ENCODE assay signal across 19 cellular contexts in genomic region chr3:41808618-41809017, GRCh38.
DNase-seq lines count a peak whose midpoint lies in the region; ATAC-seq, FAIRE-seq and TF ChIP-seq lines count a peak whose summit lies in the region.
"Had no signal": no experiment of that assay in that cellular context is flagged by ENCODE, and none has a peak within 500 bp of the region (broad histone marks: within the 10 kb centered on the region; RNA-seq: fewer than 3 reads in every experiment).

No MANE protein-coding gene starts in this region.

- WGBS in right lobe of liver (ENCODE audit: insufficient coverage, low coverage, low lambda C conversion rate, missing lambda C conversion rate) = 55% methylated on average over 4 of the region's 8 CpGs
- 93% methylated on average over 8 of the region's 8 CpGs for WGBS in HepG2 (ENCODE audit: low lambda C conversion rate)

- TF ChIP-seq CTCF in right lobe of liver (IDR thresholded peaks at IDR 0.05) (no peak), HepG2 (CRISPR knock-in tag; IDR thresholded peaks at IDR 0.05) (no peak), left lung (IDR thresholded peaks at IDR 0.05) (no peak)

- TF ChIP-seq RAD21 in HepG2 (CRISPR knock-in tag; IDR thresholded peaks at IDR 0.05) = no peak

- H3K27ac ChIP-seq in right lobe of liver = no peak overlapping the region
- H3K27ac ChIP-seq in HepG2 (ENCODE audit: extremely low read length, insufficient read depth, low read length) = no peak overlapping the region
- no peak overlapping the region for H3K27ac ChIP-seq in left lung

- no peak overlapping the region for H3K4me2 ChIP-seq in HepG2 (ENCODE audit: low read depth, low read length)
- H3K4me2 ChIP-seq: GM23338 had no signal

- no TSS peak for BruUV-seq in HepG2 (replicated peaks; lab: Mats Ljungman, UMichigan)

- H3K9me3 ChIP-seq in right lobe of liver = no peaks in the 10 kb centered on the region
- no peaks in the 10 kb centered on the region for H3K9me3 ChIP-seq in HepG2 (ENCODE audit: low read length)
- no peaks in the 10 kb centered on the region for H3K9me3 ChIP-seq in left lung

- no peak overlapping the region for H2AFZ ChIP-seq in HepG2 (ENCODE audit: low read length)
- H2AFZ ChIP-seq: GM23338 had no signal

- CTCF ChIA-PET in HepG2 (lab: Yijun Ruan, JAX; ENCODE audit: low intra/inter-chr PET ratio, low total read pairs) = no interaction called here

- no peak overlapping the region for H3K9ac ChIP-seq in HepG2 (ENCODE audit: insufficient read depth, low read depth, low read length)

- no peaks in the 10 kb centered on the region for H3K36me3 ChIP-seq in right lobe of liver
- H3K36me3 ChIP-seq in HepG2 (replicated peaks in 1 of 2; ENCODE audit: control insufficient read depth in 1 of 2, insufficient read depth in 2 of 2, low read length in 2 of 2) = no peaks in the 10 kb centered on the region
- no peaks in the 10 kb centered on the region for H3K36me3 ChIP-seq in left lung

- H3K4me1 ChIP-seq in right lobe of liver (peaks cover 0 to 5% (median 0%) of the 10 kb centered on the region in 4 donors), HepG2 (ENCODE audit: insufficient read depth, low read length) (no peaks in the 10 kb centered on the region), left lung (no peaks in the 10 kb centered on the region)

- no peaks in the 10 kb centered on the region for H4K20me1 ChIP-seq in HepG2 (ENCODE audit: insufficient read depth, low read length)

- POLR2A ChIA-PET in HepG2 (lab: Yijun Ruan, JAX) = no interaction called here

- H3K27me3 ChIP-seq in right lobe of liver = no peaks in the 10 kb centered on the region
- H3K27me3 ChIP-seq in HepG2 (ENCODE audit: control insufficient read depth in 1 of 2, insufficient read depth in 2 of 2, low read length in 2 of 2) = no peaks in the 10 kb centered on the region
- no peaks in the 10 kb centered on the region for H3K27me3 ChIP-seq in left lung

- TF ChIP-seq POLR2A in right lobe of liver (IDR thresholded peaks at IDR 0.05) (no peak), HepG2 (IDR thresholded peaks at IDR 0.05; ENCODE audit: insufficient read depth in 1 of 2, low read depth in 2 of 2, low read length in 2 of 2) (no peak)

- in situ Hi-C loops in HepG2 (cut with HindIII; ENCODE audit: extremely low pct_ligation_motif_present, low pct_unique_long_range_greater_than_20kb) = no loop called here

- no peak for DNase-seq in right lobe of liver
- DNase-seq in HepG2 (ENCODE audit: low spot score) = no peak
- DNase-seq in NCI-H2029 treated with DMSO at 0.1 percent for 48 hours (lab: John Stamatoyannopoulos, UW) = peak; percentile 41
- DNase-seq in left lung = no peak
- no peak for DNase-seq in T-helper 1 cell
- DNase-seq in T1000 (lab: John Stamatoyannopoulos, UW) = no peak
- DNase-seq: 8988T; C1 segment of cervical spinal cord; CD4-positive, CD25-positive, alpha-beta regulatory T cell; CD8-positive, alpha-beta memory T cell; COR-L47; DMS 273 treated with DMSO at 0.1 percent for 48 hours; DMS53; DND-41 had no signal

- FAIRE-seq in HepG2 (lab: Jason Lieb, UNC) = no peak
- FAIRE-seq: GM12891, HTR-8/SVneo had no signal

- peak; percentile 35 to 72 (median 60) for ATAC-seq in right lobe of liver
- ATAC-seq in HepG2 = no peak
- ATAC-seq in left lung = peak; percentile 77
- no peak for ATAC-seq in HG03460 (IDR thresholded peaks at IDR 0.05; ENCODE audit: unreplicated experiment)
- no peak for ATAC-seq in GM19035 (IDR thresholded peaks at IDR 0.05; ENCODE audit: unreplicated experiment)
- ATAC-seq: GM23338 had no signal

- TF ChIP-seq EP300 in HepG2 (IDR thresholded peaks at IDR 0.05; ENCODE audit: low read depth in 2 of 2, low read length in 2 of 2) (no peak), HepG2 (CRISPR knock-in tag; IDR thresholded peaks at IDR 0.05; ENCODE audit: borderline replicate concordance) (no peak)

- H3K79me2 ChIP-seq in HepG2 (ENCODE audit: insufficient read depth, low read length) = no peaks in the 10 kb centered on the region

- H3K4me3 ChIP-seq in right lobe of liver (no peak overlapping the region), HepG2 (replicated peaks in 1 of 3; ENCODE audit: insufficient read depth in 1 of 3, low read depth in 2 of 3, low read length in 3 of 3) (no peak overlapping the region), left lung (no peak overlapping the region)
- H3K4me3 ChIP-seq: GM23338 had no signal

- intact Hi-C loops in right lobe of liver (cut with DNase I) (no loop called here), HepG2 (cut with micrococcal nuclease; ENCODE audit: unreplicated experiment) (no loop called here), left lung (cut with DNase I) (no loop called here)

TF ChIP-seq in HepG2, 621 proteins besides CTCF, POLR2A, EP300 and RAD21:
- TF ChIP-seq TCF7 (IDR thresholded peaks at IDR 0.05; ENCODE audit: low read depth) (no peak), ZNF724P (CRISPR knock-in tag; IDR thresholded peaks at IDR 0.05; ENCODE audit: borderline replicate concordance) (no peak), TBP (CRISPR knock-in tag; IDR thresholded peaks at IDR 0.05) (no peak), ZBTB49 (CRISPR knock-in tag; IDR thresholded peaks at IDR 0.05; ENCODE audit: borderline replicate concordance) (no peak)

Comparison
In these comparisons a context has a peak if more than half of its experiments do, and no peak if none do; other contexts are left out.
1. ATAC-seq: peak in right lobe of liver (4 of 4) and left lung (single experiment); none in HepG2 (single experiment), HG03460 (single experiment) and GM19035 (single experiment).